Comparison of ENCODE assay signal across 1 cellular context in the genomic region with DNA sequence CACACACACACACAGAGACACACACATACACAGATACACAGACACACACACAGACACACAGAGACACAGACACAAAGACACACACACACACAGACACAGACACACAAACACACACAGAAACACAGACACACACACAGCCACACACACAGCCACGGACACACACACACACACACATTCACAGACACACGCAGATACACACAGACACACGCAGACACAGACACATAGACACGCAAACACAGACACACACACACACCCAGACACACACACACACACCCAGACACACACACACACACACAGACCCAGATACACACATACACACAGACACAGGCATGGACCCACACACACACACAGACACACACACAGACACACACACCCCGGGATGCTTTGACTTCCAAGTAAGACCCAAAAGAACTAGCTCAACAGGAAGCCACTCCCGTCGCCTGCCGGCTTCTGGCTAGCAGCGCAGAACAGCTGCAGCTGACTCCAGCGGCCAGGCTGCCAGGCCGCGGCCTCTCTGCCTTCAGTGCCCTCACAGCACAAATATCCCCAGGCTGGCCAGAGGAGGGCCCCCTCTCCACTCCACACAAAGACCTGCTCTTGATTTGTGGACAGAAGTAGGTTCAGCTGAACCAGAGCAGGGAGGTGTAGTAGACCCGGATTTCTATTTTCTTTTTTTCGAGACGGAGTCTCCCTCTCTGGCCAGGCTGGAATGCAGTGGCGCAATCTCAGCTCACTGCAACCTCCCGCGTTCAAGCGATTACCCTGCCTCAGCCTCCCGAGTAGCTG.
TF ChIP-seq lines count a peak whose summit lies in the region.

No MANE protein-coding gene starts in this region.

TF ChIP-seq in HepG2, 621 proteins besides CTCF, POLR2A, EP300 and RAD21 (continued from another document and continues in another):
- TF ChIP-seq, protein P1, sequence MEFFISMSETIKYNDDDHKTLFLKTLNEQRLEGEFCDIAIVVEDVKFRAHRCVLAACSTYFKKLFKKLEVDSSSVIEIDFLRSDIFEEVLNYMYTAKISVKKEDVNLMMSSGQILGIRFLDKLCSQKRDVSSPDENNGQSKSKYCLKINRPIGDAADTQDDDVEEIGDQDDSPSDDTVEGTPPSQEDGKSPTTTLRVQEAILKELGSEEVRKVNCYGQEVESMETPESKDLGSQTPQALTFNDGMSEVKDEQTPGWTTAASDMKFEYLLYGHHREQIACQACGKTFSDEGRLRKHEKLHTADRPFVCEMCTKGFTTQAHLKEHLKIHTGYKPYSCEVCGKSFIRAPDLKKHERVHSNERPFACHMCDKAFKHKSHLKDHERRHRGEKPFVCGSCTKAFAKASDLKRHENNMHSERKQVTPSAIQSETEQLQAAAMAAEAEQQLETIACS (CRISPR knock-in tag; IDR thresholded peaks at IDR 0.05), result peak; percentile 44; the same call in 1 of the 2 replicates
- peak; percentile 62; the same call in 1 of the 2 replicates for TF ChIP-seq ZFP41 (CRISPR knock-in tag; IDR thresholded peaks at IDR 0.05; ENCODE audit: borderline replicate concordance)
- no peak for TF ChIP-seq MBNL3 (CRISPR knock-in tag; conservative IDR thresholded peaks at IDR 0.05)
- TF ChIP-seq KDM3A (CRISPR knock-in tag; IDR thresholded peaks at IDR 0.05; ENCODE audit: low read depth), result 0 out of 2 replicates have a peak, but pooled peaks have one; percentile 63
- TF ChIP-seq, protein P2, sequence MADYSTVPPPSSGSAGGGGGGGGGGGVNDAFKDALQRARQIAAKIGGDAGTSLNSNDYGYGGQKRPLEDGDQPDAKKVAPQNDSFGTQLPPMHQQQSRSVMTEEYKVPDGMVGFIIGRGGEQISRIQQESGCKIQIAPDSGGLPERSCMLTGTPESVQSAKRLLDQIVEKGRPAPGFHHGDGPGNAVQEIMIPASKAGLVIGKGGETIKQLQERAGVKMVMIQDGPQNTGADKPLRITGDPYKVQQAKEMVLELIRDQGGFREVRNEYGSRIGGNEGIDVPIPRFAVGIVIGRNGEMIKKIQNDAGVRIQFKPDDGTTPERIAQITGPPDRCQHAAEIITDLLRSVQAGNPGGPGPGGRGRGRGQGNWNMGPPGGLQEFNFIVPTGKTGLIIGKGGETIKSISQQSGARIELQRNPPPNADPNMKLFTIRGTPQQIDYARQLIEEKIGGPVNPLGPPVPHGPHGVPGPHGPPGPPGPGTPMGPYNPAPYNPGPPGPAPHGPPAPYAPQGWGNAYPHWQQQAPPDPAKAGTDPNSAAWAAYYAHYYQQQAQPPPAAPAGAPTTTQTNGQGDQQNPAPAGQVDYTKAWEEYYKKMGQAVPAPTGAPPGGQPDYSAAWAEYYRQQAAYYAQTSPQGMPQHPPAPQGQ (CRISPR knock-in tag; IDR thresholded peaks at IDR 0.05; ENCODE audit: borderline replicate concordance), result no peak
- TF ChIP-seq, protein P3, sequence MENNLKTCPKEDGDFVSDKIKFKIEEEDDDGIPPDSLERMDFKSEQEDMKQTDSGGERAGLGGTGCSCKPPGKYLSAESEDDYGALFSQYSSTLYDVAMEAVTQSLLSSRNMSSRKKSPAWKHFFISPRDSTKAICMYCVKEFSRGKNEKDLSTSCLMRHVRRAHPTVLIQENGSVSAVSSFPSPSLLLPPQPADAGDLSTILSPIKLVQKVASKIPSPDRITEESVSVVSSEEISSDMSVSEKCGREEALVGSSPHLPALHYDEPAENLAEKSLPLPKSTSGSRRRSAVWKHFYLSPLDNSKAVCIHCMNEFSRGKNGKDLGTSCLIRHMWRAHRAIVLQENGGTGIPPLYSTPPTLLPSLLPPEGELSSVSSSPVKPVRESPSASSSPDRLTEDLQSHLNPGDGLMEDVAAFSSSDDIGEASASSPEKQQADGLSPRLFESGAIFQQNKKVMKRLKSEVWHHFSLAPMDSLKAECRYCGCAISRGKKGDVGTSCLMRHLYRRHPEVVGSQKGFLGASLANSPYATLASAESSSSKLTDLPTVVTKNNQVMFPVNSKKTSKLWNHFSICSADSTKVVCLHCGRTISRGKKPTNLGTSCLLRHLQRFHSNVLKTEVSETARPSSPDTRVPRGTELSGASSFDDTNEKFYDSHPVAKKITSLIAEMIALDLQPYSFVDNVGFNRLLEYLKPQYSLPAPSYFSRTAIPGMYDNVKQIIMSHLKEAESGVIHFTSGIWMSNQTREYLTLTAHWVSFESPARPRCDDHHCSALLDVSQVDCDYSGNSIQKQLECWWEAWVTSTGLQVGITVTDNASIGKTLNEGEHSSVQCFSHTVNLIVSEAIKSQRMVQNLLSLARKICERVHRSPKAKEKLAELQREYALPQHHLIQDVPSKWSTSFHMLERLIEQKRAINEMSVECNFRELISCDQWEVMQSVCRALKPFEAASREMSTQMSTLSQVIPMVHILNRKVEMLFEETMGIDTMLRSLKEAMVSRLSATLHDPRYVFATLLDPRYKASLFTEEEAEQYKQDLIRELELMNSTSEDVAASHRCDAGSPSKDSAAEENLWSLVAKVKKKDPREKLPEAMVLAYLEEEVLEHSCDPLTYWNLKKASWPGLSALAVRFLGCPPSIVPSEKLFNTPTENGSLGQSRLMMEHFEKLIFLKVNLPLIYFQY (CRISPR knock-in tag; IDR thresholded peaks at IDR 0.05; ENCODE audit: borderline replicate concordance), result peak; percentile 45; the same call in 1 of the 2 replicates
- TF ChIP-seq ZSCAN20 (CRISPR knock-in tag; IDR thresholded peaks at IDR 0.05; ENCODE audit: borderline replicate concordance), result no peak
- TF ChIP-seq TBX2 (CRISPR knock-in tag; IDR thresholded peaks at IDR 0.05; ENCODE audit: borderline replicate concordance), result 0 out of 2 replicates have a peak, but pooled peaks have one; percentile 9
- TF ChIP-seq, protein P4, sequence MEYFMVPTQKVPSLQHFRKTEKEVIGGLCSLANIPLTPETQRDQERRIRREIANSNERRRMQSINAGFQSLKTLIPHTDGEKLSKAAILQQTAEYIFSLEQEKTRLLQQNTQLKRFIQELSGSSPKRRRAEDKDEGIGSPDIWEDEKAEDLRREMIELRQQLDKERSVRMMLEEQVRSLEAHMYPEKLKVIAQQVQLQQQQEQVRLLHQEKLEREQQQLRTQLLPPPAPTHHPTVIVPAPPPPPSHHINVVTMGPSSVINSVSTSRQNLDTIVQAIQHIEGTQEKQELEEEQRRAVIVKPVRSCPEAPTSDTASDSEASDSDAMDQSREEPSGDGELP (IDR thresholded peaks at IDR 0.05; ENCODE audit: borderline replicate concordance, low read depth), result peak; percentile 89; the same call in 1 of the 2 replicates
- peak; percentile 56; the same call in 1 of the 2 replicates for TF ChIP-seq ZNF33B (CRISPR knock-in tag; IDR thresholded peaks at IDR 0.05)
- no peak for TF ChIP-seq ZSCAN25 (CRISPR knock-in tag; IDR thresholded peaks at IDR 0.05)
- no peak for TF ChIP-seq ZNF326 (CRISPR knock-in tag; IDR thresholded peaks at IDR 0.05; ENCODE audit: borderline replicate concordance)
- peak; percentile 76; the same call in 1 of the 2 replicates for TF ChIP-seq NCOA1 (CRISPR knock-in tag; IDR thresholded peaks at IDR 0.05)
- 0 out of 2 replicates have a peak, but pooled peaks have one; percentile 35 for TF ChIP-seq NFKB2 (CRISPR knock-in tag; IDR thresholded peaks at IDR 0.05; ENCODE audit: borderline replicate concordance)
- TF ChIP-seq PITX1 (CRISPR knock-in tag; IDR thresholded peaks at IDR 0.05), result no peak
- peak; percentile 71 for TF ChIP-seq XRCC5 (optimal IDR thresholded peaks at IDR 0.05; ENCODE audit: low read length)
- TF ChIP-seq, protein P5, sequence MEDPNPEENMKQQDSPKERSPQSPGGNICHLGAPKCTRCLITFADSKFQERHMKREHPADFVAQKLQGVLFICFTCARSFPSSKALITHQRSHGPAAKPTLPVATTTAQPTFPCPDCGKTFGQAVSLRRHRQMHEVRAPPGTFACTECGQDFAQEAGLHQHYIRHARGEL (CRISPR knock-in tag; IDR thresholded peaks at IDR 0.05), result no peak
- TF ChIP-seq REXO4 (CRISPR knock-in tag; IDR thresholded peaks at IDR 0.05; ENCODE audit: borderline replicate concordance), result no peak
- TF ChIP-seq MED1 (CRISPR knock-in tag; IDR thresholded peaks at IDR 0.05), result 0 out of 2 replicates have a peak, but pooled peaks have one; percentile 52
- TF ChIP-seq, protein P6, sequence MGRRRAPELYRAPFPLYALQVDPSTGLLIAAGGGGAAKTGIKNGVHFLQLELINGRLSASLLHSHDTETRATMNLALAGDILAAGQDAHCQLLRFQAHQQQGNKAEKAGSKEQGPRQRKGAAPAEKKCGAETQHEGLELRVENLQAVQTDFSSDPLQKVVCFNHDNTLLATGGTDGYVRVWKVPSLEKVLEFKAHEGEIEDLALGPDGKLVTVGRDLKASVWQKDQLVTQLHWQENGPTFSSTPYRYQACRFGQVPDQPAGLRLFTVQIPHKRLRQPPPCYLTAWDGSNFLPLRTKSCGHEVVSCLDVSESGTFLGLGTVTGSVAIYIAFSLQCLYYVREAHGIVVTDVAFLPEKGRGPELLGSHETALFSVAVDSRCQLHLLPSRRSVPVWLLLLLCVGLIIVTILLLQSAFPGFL (CRISPR knock-in tag; IDR thresholded peaks at IDR 0.05), result no peak
- 0 out of 2 replicates have a peak, but pooled peaks have one; percentile 29 for TF ChIP-seq SMAD3 (CRISPR knock-in tag; IDR thresholded peaks at IDR 0.05)
- TF ChIP-seq GATAD1 (CRISPR knock-in tag; IDR thresholded peaks at IDR 0.05), result peak; percentile 49; the same call in 1 of the 2 replicates
- TF ChIP-seq ZNF780A (CRISPR knock-in tag; IDR thresholded peaks at IDR 0.05), result 0 out of 2 replicates have a peak, but pooled peaks have one; percentile 70
- 0 out of 2 replicates have a peak, but pooled peaks have one; percentile 15 for TF ChIP-seq MEF2D (CRISPR knock-in tag; IDR thresholded peaks at IDR 0.05)
- TF ChIP-seq ZMYM2 (CRISPR knock-in tag; IDR thresholded peaks at IDR 0.05), result peak; percentile 77
- TF ChIP-seq NONO (IDR thresholded peaks at IDR 0.05), result no peak
- TF ChIP-seq NONO (CRISPR knock-in tag; conservative IDR thresholded peaks at IDR 0.05), result peak; percentile 86
- TF ChIP-seq NFATC3 (CRISPR knock-in tag; IDR thresholded peaks at IDR 0.05), result no peak
- 0 out of 2 replicates have a peak, but pooled peaks have one; percentile 19 for TF ChIP-seq ZNF430 (CRISPR knock-in tag; IDR thresholded peaks at IDR 0.05)
- peak; percentile 86 for TF ChIP-seq SMC3 (IDR thresholded peaks at IDR 0.05; ENCODE audit: low read length)
- TF ChIP-seq, protein P7, sequence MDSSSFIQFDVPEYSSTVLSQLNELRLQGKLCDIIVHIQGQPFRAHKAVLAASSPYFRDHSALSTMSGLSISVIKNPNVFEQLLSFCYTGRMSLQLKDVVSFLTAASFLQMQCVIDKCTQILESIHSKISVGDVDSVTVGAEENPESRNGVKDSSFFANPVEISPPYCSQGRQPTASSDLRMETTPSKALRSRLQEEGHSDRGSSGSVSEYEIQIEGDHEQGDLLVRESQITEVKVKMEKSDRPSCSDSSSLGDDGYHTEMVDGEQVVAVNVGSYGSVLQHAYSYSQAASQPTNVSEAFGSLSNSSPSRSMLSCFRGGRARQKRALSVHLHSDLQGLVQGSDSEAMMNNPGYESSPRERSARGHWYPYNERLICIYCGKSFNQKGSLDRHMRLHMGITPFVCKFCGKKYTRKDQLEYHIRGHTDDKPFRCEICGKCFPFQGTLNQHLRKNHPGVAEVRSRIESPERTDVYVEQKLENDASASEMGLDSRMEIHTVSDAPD (CRISPR knock-in tag; IDR thresholded peaks at IDR 0.05), result peak; percentile 70; the same call in 1 of the 2 replicates
- 0 out of 2 replicates have a peak, but pooled peaks have one; percentile 30 for TF ChIP-seq ZNF605 (CRISPR knock-in tag; IDR thresholded peaks at IDR 0.05)
- 0 out of 2 replicates have a peak, but pooled peaks have one; percentile 56 for TF ChIP-seq JUNB (CRISPR knock-in tag; IDR thresholded peaks at IDR 0.05; ENCODE audit: borderline replicate concordance)
- peak; percentile 30; the same call in 1 of the 2 replicates for TF ChIP-seq YEATS2 (CRISPR knock-in tag; IDR thresholded peaks at IDR 0.05; ENCODE audit: borderline replicate concordance)
- TF ChIP-seq AGO1 (IDR thresholded peaks at IDR 0.05; ENCODE audit: low read depth, low read length, poor library complexity, severe bottlenecking), result peak; percentile 32
- 0 out of 2 replicates have a peak, but pooled peaks have one; percentile 29 for TF ChIP-seq KMT2B (CRISPR knock-in tag; IDR thresholded peaks at IDR 0.05)
- 0 out of 2 replicates have a peak, but pooled peaks have one; percentile 38 for TF ChIP-seq TGIF2 (CRISPR knock-in tag; IDR thresholded peaks at IDR 0.05)
- TF ChIP-seq, protein P8, sequence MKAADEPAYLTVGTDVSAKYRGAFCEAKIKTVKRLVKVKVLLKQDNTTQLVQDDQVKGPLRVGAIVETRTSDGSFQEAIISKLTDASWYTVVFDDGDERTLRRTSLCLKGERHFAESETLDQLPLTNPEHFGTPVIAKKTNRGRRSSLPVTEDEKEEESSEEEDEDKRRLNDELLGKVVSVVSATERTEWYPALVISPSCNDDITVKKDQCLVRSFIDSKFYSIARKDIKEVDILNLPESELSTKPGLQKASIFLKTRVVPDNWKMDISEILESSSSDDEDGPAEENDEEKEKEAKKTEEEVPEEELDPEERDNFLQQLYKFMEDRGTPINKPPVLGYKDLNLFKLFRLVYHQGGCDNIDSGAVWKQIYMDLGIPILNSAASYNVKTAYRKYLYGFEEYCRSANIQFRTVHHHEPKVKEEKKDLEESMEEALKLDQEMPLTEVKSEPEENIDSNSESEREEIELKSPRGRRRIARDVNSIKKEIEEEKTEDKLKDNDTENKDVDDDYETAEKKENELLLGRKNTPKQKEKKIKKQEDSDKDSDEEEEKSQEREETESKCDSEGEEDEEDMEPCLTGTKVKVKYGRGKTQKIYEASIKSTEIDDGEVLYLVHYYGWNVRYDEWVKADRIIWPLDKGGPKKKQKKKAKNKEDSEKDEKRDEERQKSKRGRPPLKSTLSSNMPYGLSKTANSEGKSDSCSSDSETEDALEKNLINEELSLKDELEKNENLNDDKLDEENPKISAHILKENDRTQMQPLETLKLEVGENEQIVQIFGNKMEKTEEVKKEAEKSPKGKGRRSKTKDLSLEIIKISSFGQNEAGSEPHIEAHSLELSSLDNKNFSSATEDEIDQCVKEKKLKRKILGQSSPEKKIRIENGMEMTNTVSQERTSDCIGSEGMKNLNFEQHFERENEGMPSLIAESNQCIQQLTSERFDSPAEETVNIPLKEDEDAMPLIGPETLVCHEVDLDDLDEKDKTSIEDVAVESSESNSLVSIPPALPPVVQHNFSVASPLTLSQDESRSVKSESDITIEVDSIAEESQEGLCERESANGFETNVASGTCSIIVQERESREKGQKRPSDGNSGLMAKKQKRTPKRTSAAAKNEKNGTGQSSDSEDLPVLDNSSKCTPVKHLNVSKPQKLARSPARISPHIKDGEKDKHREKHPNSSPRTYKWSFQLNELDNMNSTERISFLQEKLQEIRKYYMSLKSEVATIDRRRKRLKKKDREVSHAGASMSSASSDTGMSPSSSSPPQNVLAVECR (CRISPR knock-in tag; IDR thresholded peaks at IDR 0.05; ENCODE audit: borderline replicate concordance), result peak; percentile 66
- TF ChIP-seq ZNF652 (CRISPR knock-in tag; IDR thresholded peaks at IDR 0.05; ENCODE audit: borderline replicate concordance, low read depth), result peak; percentile 38; the same call in 1 of the 2 replicates
- TF ChIP-seq, protein P9, sequence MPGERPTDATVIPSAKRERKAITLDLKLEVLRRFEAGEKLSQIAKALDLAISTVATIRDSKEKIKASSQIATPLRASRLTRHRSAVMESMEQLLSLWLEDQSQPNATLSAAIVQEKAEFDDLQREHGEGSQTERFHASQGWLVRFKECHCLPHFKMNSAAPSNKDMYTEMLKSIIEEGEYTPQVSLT (CRISPR knock-in tag; IDR thresholded peaks at IDR 0.05; ENCODE audit: borderline replicate concordance, low read depth), result no peak
